ENCODE assay signal across 13 cellular contexts in genomic region chr6:42443312-42444075, GRCh38. TPM values are rescaled to one million over a fixed set of nuclear protein-coding genes. Genes with fewer than 3 reads are reported as not detected.
DNase-seq lines count a peak whose midpoint lies in the region; ATAC-seq and TF ChIP-seq lines count a peak whose summit lies in the region.
"Had no signal": no experiment of that assay in that cellular context is flagged by ENCODE, and none has a peak within 500 bp of the region (broad histone marks: within the 10 kb centered on the region; RNA-seq: fewer than 3 reads in every experiment).

No MANE protein-coding gene starts in this region.

- peak overlapping the region; percentile 74 for H3K4me2 ChIP-seq in GM23338
- H3K4me2 ChIP-seq: BLaER1 had no signal

- H3K36me3 ChIP-seq in GM23338 (ENCODE audit: insufficient read depth) (no peaks in the 10 kb centered on the region), mucosa of stomach (ENCODE audit: control insufficient read depth, insufficient read depth, low read length) (no peaks in the 10 kb centered on the region)

- no peaks in the 10 kb centered on the region for H3K9me2 ChIP-seq in GM23338 (ENCODE audit: insufficient read depth)

- peak overlapping the region; percentile 30 for H3K9ac ChIP-seq in mucosa of stomach (ENCODE audit: low read length)
- H3K9ac ChIP-seq: BLaER1 had no signal

- H3K4me1 Mint-ChIP-seq in GM23338 (peaks cover 90% of the 10 kb centered on the region), brain (peaks cover 92% of the 10 kb centered on the region)

- peaks cover 94% of the 10 kb centered on the region for H3K79me2 ChIP-seq in GM23338 (replicated peaks; ENCODE audit: insufficient read depth)

- CTCF ChIA-PET in AG04450 (lab: Charles Lee), result interaction anchor here (1.1 to 5.8 kb wide), 2 partner anchors 89 to 104 kb away, joined by 4 to 37 read pairs; no protein-coding TSS in a partner anchor

- ATAC-seq in GM23338, result peak; percentile 19
- ATAC-seq in HG02970 (IDR thresholded peaks at IDR 0.05; ENCODE audit: low FRiP score, unreplicated experiment), result no peak

- H3K27ac ChIP-seq in AG04450 (ENCODE audit: low read depth, low read length) (no peak overlapping the region), GM23338 (ENCODE audit: low read depth) (peak overlapping the region; percentile 97)
- H3K27ac ChIP-seq: BLaER1 had no signal

- POLR2A ChIA-PET in AG04450 (lab: Yijun Ruan, JAX), result no interaction called here

- H3K4me1 ChIP-seq in GM23338 (ENCODE audit: insufficient read depth) (peaks cover 91% of the 10 kb centered on the region), mucosa of stomach (ENCODE audit: control insufficient read depth, insufficient read depth, low read length) (peaks cover 22% of the 10 kb centered on the region)

- H4K20me1 ChIP-seq in GM23338 (replicated peaks; ENCODE audit: insufficient read depth), result peaks cover 11% of the 10 kb centered on the region

- H3K9me3 Mint-ChIP-seq in GM23338, result no peaks in the 10 kb centered on the region; the same call in 2 of the 3 replicates
- peaks cover 0 to 2% (median 0%) of the 10 kb centered on the region in 5 experiments for H3K9me3 Mint-ChIP-seq in brain

- H3K27ac Mint-ChIP-seq in GM23338, result peak overlapping the region; percentile 84; the same call in 1 of the 2 replicates
- peak overlapping the region in 4 of 5 experiments; percentile 25 to 52 (median 32) for H3K27ac Mint-ChIP-seq in brain

- no peaks in the 10 kb centered on the region for H3K9me3 ChIP-seq in AG04450 (ENCODE audit: control insufficient read depth, insufficient read depth, low read length)
- H3K9me3 ChIP-seq in mucosa of stomach (ENCODE audit: control insufficient read depth, low read length), result no peaks in the 10 kb centered on the region
- H3K9me3 ChIP-seq: BLaER1 had no signal

- no peak for DNase-seq in AG04450 (ENCODE audit: low read depth, low spot score)
- DNase-seq in GM23338 (ENCODE audit: low spot score), result no peak
- no peak for DNase-seq in KG1 (lab: John Stamatoyannopoulos, UW)
- DNase-seq in NOMO-1 (lab: John Stamatoyannopoulos, UW; ENCODE audit: unreplicated experiment in 2 of 2), result no peak
- DNase-seq in NCI-H187 treated with DMSO at 0.1 percent for 48 hours (lab: John Stamatoyannopoulos, UW), result no peak
- DNase-seq: activated CD4-positive, alpha-beta T cell treated with anti-CD3 and anti-CD28 coated beads for 48 hours; head of caudate nucleus; Kasumi-1; NCI-H2107 had no signal

- H3F3A ChIP-seq in GM23338 (replicated peaks; ENCODE audit: low read depth), result peaks cover 16% of the 10 kb centered on the region

- H3K4me3 ChIP-seq in AG04450 (ENCODE audit: low read depth, low read length) (peak overlapping the region; percentile 27), GM23338 (peak overlapping the region; percentile 45), mucosa of stomach (ENCODE audit: low read length) (no peak overlapping the region)
- H3K4me3 ChIP-seq: BLaER1 had no signal

- no peak overlapping the region for H2AFZ ChIP-seq in GM23338

- H3K27me3 ChIP-seq in AG04450 (ENCODE audit: control insufficient read depth, insufficient read depth, low read length), result no peaks in the 10 kb centered on the region
- no peaks in the 10 kb centered on the region for H3K27me3 ChIP-seq in GM23338 (ENCODE audit: insufficient read depth)
- no peaks in the 10 kb centered on the region for H3K27me3 ChIP-seq in mucosa of stomach (ENCODE audit: control insufficient read depth, insufficient read depth, low read length)
- H3K27me3 ChIP-seq: BLaER1 had no signal

- TF ChIP-seq CTCF in AG04450 (IDR thresholded peaks at IDR 0.05; ENCODE audit: low read depth, low read length) (no peak), GM23338 (conservative IDR thresholded peaks at IDR 0.05; ENCODE audit: low read depth in 2 of 2) (no peak), brain (conservative IDR thresholded peaks at IDR 0.05) (no peak)

- H3K27me3 Mint-ChIP-seq in GM23338 (ENCODE audit: insufficient read depth, low read depth, poor library complexity) (peaks cover 24% of the 10 kb centered on the region), brain (no peaks in the 10 kb centered on the region)

- H3K4me3 Mint-ChIP-seq in GM23338 (peak overlapping the region; percentile 48), brain (peak overlapping the region in 2 of 5 experiments; percentile 48 to 55)

- H3K36me3 Mint-ChIP-seq in GM23338 (ENCODE audit: low read depth) (peaks cover 31% of the 10 kb centered on the region), brain (peaks cover 26% of the 10 kb centered on the region)

TF ChIP-seq in GM23338, 12 proteins besides CTCF, POLR2A, EP300 and RAD21:
- TF ChIP-seq CREB1 (CRISPR knock-in tag; IDR thresholded peaks at IDR 0.05; ENCODE audit: low read depth) (no peak), EZH2phosphoT487 (IDR thresholded peaks at IDR 0.05; ENCODE audit: unreplicated experiment) (no peak), EZH2 (IDR thresholded peaks at IDR 0.05; ENCODE audit: low read depth, unreplicated experiment) (no peak), ETS1 (IDR thresholded peaks at IDR 0.05) (no peak), NANOG (IDR thresholded peaks at IDR 0.05; ENCODE audit: borderline replicate concordance) (0 out of 2 replicates have a peak, but pooled peaks have one; percentile 15)
- TF ChIP-seq, protein P1, sequence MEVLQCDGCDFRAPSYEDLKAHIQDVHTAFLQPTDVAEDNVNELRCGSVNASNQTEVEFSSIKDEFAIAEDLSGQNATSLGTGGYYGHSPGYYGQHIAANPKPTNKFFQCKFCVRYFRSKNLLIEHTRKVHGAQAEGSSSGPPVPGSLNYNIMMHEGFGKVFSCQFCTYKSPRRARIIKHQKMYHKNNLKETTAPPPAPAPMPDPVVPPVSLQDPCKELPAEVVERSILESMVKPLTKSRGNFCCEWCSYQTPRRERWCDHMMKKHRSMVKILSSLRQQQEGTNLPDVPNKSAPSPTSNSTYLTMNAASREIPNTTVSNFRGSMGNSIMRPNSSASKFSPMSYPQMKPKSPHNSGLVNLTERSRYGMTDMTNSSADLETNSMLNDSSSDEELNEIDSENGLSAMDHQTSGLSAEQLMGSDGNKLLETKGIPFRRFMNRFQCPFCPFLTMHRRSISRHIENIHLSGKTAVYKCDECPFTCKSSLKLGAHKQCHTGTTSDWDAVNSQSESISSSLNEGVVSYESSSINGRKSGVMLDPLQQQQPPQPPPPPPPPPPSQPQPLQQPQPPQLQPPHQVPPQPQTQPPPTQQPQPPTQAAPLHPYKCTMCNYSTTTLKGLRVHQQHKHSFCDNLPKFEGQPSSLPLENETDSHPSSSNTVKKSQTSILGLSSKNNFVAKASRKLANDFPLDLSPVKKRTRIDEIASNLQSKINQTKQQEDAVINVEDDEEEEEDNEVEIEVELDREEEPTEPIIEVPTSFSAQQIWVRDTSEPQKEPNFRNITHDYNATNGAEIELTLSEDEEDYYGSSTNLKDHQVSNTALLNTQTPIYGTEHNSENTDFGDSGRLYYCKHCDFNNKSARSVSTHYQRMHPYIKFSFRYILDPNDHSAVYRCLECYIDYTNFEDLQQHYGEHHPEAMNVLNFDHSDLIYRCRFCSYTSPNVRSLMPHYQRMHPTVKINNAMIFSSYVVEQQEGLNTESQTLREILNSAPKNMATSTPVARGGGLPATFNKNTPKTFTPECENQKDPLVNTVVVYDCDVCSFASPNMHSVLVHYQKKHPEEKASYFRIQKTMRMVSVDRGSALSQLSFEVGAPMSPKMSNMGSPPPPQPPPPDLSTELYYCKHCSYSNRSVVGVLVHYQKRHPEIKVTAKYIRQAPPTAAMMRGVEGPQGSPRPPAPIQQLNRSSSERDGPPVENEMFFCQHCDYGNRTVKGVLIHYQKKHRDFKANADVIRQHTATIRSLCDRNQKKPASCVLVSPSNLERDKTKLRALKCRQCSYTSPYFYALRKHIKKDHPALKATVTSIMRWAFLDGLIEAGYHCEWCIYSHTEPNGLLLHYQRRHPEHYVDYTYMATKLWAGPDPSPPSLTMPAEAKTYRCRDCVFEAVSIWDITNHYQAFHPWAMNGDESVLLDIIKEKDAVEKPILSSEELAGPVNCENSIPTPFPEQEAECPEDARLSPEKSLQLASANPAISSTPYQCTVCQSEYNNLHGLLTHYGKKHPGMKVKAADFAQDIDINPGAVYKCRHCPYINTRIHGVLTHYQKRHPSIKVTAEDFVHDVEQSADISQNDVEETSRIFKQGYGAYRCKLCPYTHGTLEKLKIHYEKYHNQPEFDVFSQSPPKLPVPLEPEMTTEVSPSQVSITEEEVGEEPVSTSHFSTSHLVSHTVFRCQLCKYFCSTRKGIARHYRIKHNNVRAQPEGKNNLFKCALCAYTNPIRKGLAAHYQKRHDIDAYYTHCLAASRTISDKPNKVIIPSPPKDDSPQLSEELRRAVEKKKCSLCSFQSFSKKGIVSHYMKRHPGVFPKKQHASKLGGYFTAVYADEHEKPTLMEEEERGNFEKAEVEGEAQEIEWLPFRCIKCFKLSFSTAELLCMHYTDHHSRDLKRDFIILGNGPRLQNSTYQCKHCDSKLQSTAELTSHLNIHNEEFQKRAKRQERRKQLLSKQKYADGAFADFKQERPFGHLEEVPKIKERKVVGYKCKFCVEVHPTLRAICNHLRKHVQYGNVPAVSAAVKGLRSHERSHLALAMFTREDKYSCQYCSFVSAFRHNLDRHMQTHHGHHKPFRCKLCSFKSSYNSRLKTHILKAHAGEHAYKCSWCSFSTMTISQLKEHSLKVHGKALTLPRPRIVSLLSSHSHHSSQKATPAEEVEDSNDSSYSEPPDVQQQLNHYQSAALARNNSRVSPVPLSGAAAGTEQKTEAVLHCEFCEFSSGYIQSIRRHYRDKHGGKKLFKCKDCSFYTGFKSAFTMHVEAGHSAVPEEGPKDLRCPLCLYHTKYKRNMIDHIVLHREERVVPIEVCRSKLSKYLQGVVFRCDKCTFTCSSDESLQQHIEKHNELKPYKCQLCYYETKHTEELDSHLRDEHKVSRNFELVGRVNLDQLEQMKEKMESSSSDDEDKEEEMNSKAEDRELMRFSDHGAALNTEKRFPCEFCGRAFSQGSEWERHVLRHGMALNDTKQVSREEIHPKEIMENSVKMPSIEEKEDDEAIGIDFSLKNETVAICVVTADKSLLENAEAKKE (CRISPR knock-in tag; IDR thresholded peaks at IDR 0.05), result peak; percentile 83; the same call in 1 of the 2 replicates

RNA-seq across cellular contexts. Expression of gene TRERF1, which starts 8.2 kb away (rescaled TPM):
- polyA plus RNA-seq in AG04450 (2011; rRNA removed) (7.3 and 9.0 TPM in 2 replicates), GM23338 (2016; fragmentation: Nextera tagmentation; extraction: Ambion mirVana) (11.1 and 11.2 TPM in 2 replicates), brain (ENCODE audit: insufficient read depth, low read depth, low replicate concordance) (4.9 TPM)
- polyA minus RNA-seq in AG04450 (2011; rRNA and poly(A)+ RNA removed), result 15.2 and 16.8 TPM in 2 replicates
- total RNA-seq in GM23338 (2014; rRNA removed; shearing (Covaris generic)), result 20.5 and 20.6 TPM in 2 replicates
